15 cellular contexts compared by ENCODE assay signal in the genomic region with DNA sequence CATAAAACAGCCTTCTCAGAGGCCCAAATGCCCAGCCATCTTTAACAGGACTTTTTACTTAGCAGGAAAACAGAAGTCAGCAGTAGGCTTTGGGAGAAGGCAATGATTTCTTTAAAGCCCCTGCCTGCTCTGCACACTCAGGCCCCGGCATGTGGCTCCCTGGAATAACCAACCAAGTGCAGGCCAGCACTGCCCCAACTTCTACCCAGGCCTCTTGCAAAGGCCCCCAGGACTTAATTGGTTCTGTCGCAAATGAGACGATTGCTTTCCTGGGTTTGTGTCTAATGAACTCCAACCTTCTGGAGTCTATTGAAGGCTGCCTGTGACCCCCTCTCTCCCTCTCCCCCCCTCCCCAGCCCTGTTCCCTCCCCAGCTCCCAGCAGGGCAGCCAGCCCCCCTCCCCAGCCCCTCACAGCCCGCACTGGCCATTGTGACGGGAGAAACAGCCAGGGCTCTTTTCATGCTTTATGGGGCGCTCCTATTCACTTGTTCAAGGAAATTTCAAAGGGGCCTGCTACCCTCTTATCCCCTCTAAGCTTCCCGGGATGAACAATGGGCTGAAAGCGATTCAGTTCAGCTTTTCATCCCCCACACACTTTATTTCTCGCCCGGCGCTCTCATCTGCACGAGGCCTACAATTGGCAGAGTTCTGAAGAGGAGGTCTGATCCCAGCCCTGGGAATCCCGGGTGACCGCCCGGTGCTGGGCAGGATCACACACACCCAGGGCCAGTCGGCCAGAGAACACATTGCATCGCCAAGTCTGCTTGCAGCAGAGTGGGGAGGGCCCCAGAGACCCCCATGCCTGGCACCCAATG. TPM values are rescaled to one million over a fixed set of nuclear protein-coding genes. Genes with fewer than 3 reads are reported as not detected.
DNase-seq lines count a peak whose midpoint lies in the region; ATAC-seq and TF ChIP-seq lines count a peak whose summit lies in the region.
"Had no signal": no experiment of that assay in that cellular context is flagged by ENCODE, and none has a peak within 500 bp of the region (broad histone marks: within the 10 kb centered on the region; RNA-seq: fewer than 3 reads in every experiment).

No MANE protein-coding gene starts in this region.

- BruUV-seq in OCI-LY7 (replicated peaks; lab: Mats Ljungman, UMichigan), result no TSS peak

- TF ChIP-seq POLR2A in upper lobe of left lung (IDR thresholded peaks at IDR 0.05), result no peak

- H3K9me3 Mint-ChIP-seq in nephron progenitor cell, result no peaks in the 10 kb centered on the region
- H3K9me3 Mint-ChIP-seq: naive thymus-derived CD8-positive, alpha-beta T cell had no signal

- H4K20me1 ChIP-seq in OCI-LY7 (ENCODE audit: insufficient read depth, low read length), result no peaks in the 10 kb centered on the region

- intact Hi-C loops in left ventricle myocardium inferior (cut with micrococcal nuclease) (no loop called here), OCI-LY7 (cut with micrococcal nuclease; ENCODE audit: unreplicated experiment) (no loop called here)

- 80 to 84% methylated on average over 16 to 17 of the region's 17 CpGs for WGBS in upper lobe of left lung, 2 donors

- H3K27ac ChIP-seq in angular gyrus (ENCODE audit: low read depth, low read length), result peak overlapping the region; percentile 10
- peak overlapping the region; percentile 88 for H3K27ac ChIP-seq in left ventricle myocardium inferior (replicated peaks)
- H3K27ac ChIP-seq in upper lobe of left lung, result peak overlapping the region; percentile 18 to 71 (median 60)
- no peak overlapping the region for H3K27ac ChIP-seq in OCI-LY7 (ENCODE audit: low read depth, low read length, poor library complexity, severe bottlenecking)

- peaks cover 59% of the 10 kb centered on the region for H3K36me3 Mint-ChIP-seq in nephron progenitor cell (ENCODE audit: low read depth)
- H3K36me3 Mint-ChIP-seq: activated CD8-positive, alpha-beta memory T cell treated with anti-CD3 and anti-CD28 coated beads, Interleukin-2, amount 10 ng/mL, durations not matched to agents 7 days and 5 days had no signal

- DNase-seq in left ventricle myocardium inferior (peak; percentile 45), nephron progenitor cell (no peak), upper lobe of left lung (no peak), OCI-LY7 (ENCODE audit: low spot score) (no peak), NCI-H510A (lab: John Stamatoyannopoulos, UW) (no peak), AG08396 (ENCODE audit: low spot score) (no peak)
- DNase-seq: activated CD8-positive, alpha-beta memory T cell treated with anti-CD3 and anti-CD28 coated beads, Interleukin-2, amount 10 ng/mL, durations not matched to agents 7 days and 5 days; cortex of kidney; naive thymus-derived CD8-positive, alpha-beta T cell; NCI-H1417 had no signal

- no peak for TF ChIP-seq EP300 in upper lobe of left lung (IDR thresholded peaks at IDR 0.05)

- CTCF ChIA-PET in OCI-LY7 (lab: Charles Lee; ENCODE audit: unreplicated experiment), result no interaction called here

- no peak for ATAC-seq in upper lobe of left lung (ENCODE audit: low FRiP score in 2 of 2)
- ATAC-seq: activated CD4-positive, CD25-positive, alpha-beta regulatory T cell treated with anti-CD3 and anti-CD28 coated beads, Interleukin-2, amount 50 U/mL, for 24 hours; activated CD8-positive, alpha-beta memory T cell treated with anti-CD3 and anti-CD28 coated beads, Interleukin-2, amount 10 ng/mL, durations not matched to agents 7 days and 5 days; GM12878; naive thymus-derived CD8-positive, alpha-beta T cell had no signal

- H3K27ac Mint-ChIP-seq in nephron progenitor cell, result peak overlapping the region; percentile 76
- H3K27ac Mint-ChIP-seq: activated CD8-positive, alpha-beta memory T cell treated with anti-CD3 and anti-CD28 coated beads, Interleukin-2, amount 10 ng/mL, durations not matched to agents 7 days and 5 days; B cell had no signal

- H3K9me3 ChIP-seq in left ventricle myocardium inferior (replicated peaks) (no peaks in the 10 kb centered on the region), upper lobe of left lung (no peaks in the 10 kb centered on the region), OCI-LY7 (ENCODE audit: low read length) (no peaks in the 10 kb centered on the region)
- H3K9me3 ChIP-seq: ascending aorta had no signal

- peaks cover 56% of the 10 kb centered on the region for H3K4me1 Mint-ChIP-seq in nephron progenitor cell
- H3K4me1 Mint-ChIP-seq: activated CD8-positive, alpha-beta memory T cell treated with anti-CD3 and anti-CD28 coated beads, Interleukin-2, amount 10 ng/mL, durations not matched to agents 7 days and 5 days; B cell had no signal

- H3K4me2 ChIP-seq in OCI-LY7 (ENCODE audit: low read length), result no peak overlapping the region

- no peaks in the 10 kb centered on the region for H3K79me2 ChIP-seq in OCI-LY7 (ENCODE audit: insufficient read depth, low read depth, low read length)

- H3K4me3 ChIP-seq in left ventricle myocardium inferior (no peak overlapping the region), upper lobe of left lung (no peak overlapping the region), OCI-LY7 (ENCODE audit: low read depth, low read length, poor library complexity, severe bottlenecking) (no peak overlapping the region)
- H3K4me3 ChIP-seq: ascending aorta, GM12878 had no signal

- no peaks in the 10 kb centered on the region for H3K9me2 ChIP-seq in OCI-LY7 (ENCODE audit: insufficient read depth, low read length)

- H3K4me1 ChIP-seq in left ventricle myocardium inferior (peaks cover 58% of the 10 kb centered on the region), upper lobe of left lung (peaks cover 43 to 62% (median 60%) of the 10 kb centered on the region in 4 donors), OCI-LY7 (ENCODE audit: insufficient read depth, low read length, poor library complexity, severe bottlenecking) (no peaks in the 10 kb centered on the region)

- H3K36me3 ChIP-seq in left ventricle myocardium inferior (peaks cover 17% of the 10 kb centered on the region), upper lobe of left lung (peaks cover 0 to 40% (median 9%) of the 10 kb centered on the region in 4 donors), OCI-LY7 (ENCODE audit: insufficient read depth, low read length) (peaks cover 29% of the 10 kb centered on the region)

- no peak overlapping the region for H3K4me3 Mint-ChIP-seq in nephron progenitor cell
- H3K4me3 Mint-ChIP-seq: activated CD8-positive, alpha-beta memory T cell treated with anti-CD3 and anti-CD28 coated beads, Interleukin-2, amount 10 ng/mL, durations not matched to agents 7 days and 5 days; B cell had no signal

- H2AFZ ChIP-seq in OCI-LY7 (ENCODE audit: low read length), result no peak overlapping the region

- POLR2A ChIA-PET in OCI-LY7 (lab: Charles Lee), result no interaction called here

- no peak for TF ChIP-seq CTCF in left ventricle myocardium inferior (IDR thresholded peaks at IDR 0.05; ENCODE audit: borderline replicate concordance)
- no peak for TF ChIP-seq CTCF in nephron progenitor cell (IDR thresholded peaks at IDR 0.05)
- no peak for TF ChIP-seq CTCF in upper lobe of left lung (IDR thresholded peaks at IDR 0.05)
- no peak for TF ChIP-seq CTCF in OCI-LY7 (conservative IDR thresholded peaks at IDR 0.05; ENCODE audit: low read length)

- H3K27me3 ChIP-seq in left ventricle myocardium inferior (ENCODE audit: low read depth) (no peaks in the 10 kb centered on the region), upper lobe of left lung (no peaks in the 10 kb centered on the region)
- H3K27me3 ChIP-seq: ascending aorta had no signal

- H3K27me3 Mint-ChIP-seq in nephron progenitor cell (ENCODE audit: low read depth, poor library complexity), result no peaks in the 10 kb centered on the region
- H3K27me3 Mint-ChIP-seq: activated CD8-positive, alpha-beta memory T cell treated with anti-CD3 and anti-CD28 coated beads, Interleukin-2, amount 10 ng/mL, durations not matched to agents 7 days and 5 days; naive thymus-derived CD8-positive, alpha-beta T cell had no signal

RNA-seq across cellular contexts. Expression of a gene that starts 15.5 kb away (rescaled TPM):
- 21.0 TPM for total RNA-seq in left ventricle myocardium inferior
- 100 to 1,000 TPM in 1 of 6 donors, 10 to 100 TPM in 5; 48.0 to 135 (median 68.9) TPM for total RNA-seq in upper lobe of left lung
- 5.2 and 8.5 TPM in 2 replicates for total RNA-seq in OCI-LY7 (2014; rRNA removed; shearing (Covaris generic))
- total RNA-seq in OCI-LY7 (2022), result 8.2 and 8.5 TPM in 2 replicates
